Comparison of ENCODE assay signal across 32 cellular contexts in genomic region chr19:43423779-43424178, GRCh38. TPM values are rescaled to one million over a fixed set of nuclear protein-coding genes. Genes with fewer than 3 reads are reported as not detected.
"Had no signal": no experiment of that assay in that cellular context is flagged by ENCODE, and none has a peak within 500 bp of the region (broad histone marks: within the 10 kb centered on the region; RNA-seq: fewer than 3 reads in every experiment).

No MANE protein-coding gene starts in this region.

- H3K27ac Mint-ChIP-seq: stimulated activated effector memory CD8-positive, alpha-beta T cell treated with anti-CD3 and anti-CD28 coated beads, Interleukin-12 subunit alpha, Interleukin-12 subunit beta, amount 100 ng/mL, for 72 hours; stimulated activated memory B cell treated with anti-CD40 and anti-IgM and Interleukin-4, amounts not matched to agents 10 μg/mL and 1 μg/mL and 100 μg/mL, for 72 hours; stimulated activated naive B cell treated with anti-CD40 and anti-IgM and Interleukin-4, amounts not matched to agents 10 μg/mL and 1 μg/mL and 100 μg/mL, for 72 hours; stimulated activated naive CD8-positive, alpha-beta T cell treated with anti-CD3 and anti-CD28 coated beads, Interleukin-15, amount 100 ng/mL, for 72 hours; stimulated activated naive CD8-positive, alpha-beta T cell treated with anti-CD3 and anti-CD28 coated beads, Interleukin-15, Interleukin-2, amounts not matched to agents 100 ng/mL and 50 ng/mL, for 24 hours; type B pancreatic cell had no signal

- H3K4me1 Mint-ChIP-seq: stimulated activated effector memory CD8-positive, alpha-beta T cell treated with anti-CD3 and anti-CD28 coated beads, Interleukin-12 subunit alpha, Interleukin-12 subunit beta, amount 100 ng/mL, for 72 hours had no signal

- DNase-seq: stimulated activated CD4-positive, alpha-beta T cell treated with anti-CD3 and anti-CD28 coated beads, Interleukin-2, amount 100 ng/mL, for 48 hours; stimulated activated CD4-positive, alpha-beta T cell treated with anti-CD3 and anti-CD28 coated beads, Interleukin-4, amount 100 ng/mL, for 1 hour; stimulated activated CD4-positive, alpha-beta T cell treated with anti-CD3 and anti-CD28 coated beads, Interleukin-4, amount 100 ng/mL, for 24 hours; stimulated activated CD4-positive, alpha-beta T cell treated with anti-CD3 and anti-CD28 coated beads, Interleukin-4, amount 100 ng/mL, for 4 hours; stimulated activated CD8-positive, alpha-beta memory T cell treated with anti-CD3 and anti-CD28 coated beads, Interleukin-4, amount 100 ng/mL, for 48 hours; stimulated activated naive B cell treated with anti-CD40 and anti-IgM and Interleukin-4, amounts not matched to agents 10 μg/mL and 1 μg/mL and 100 μg/mL, for 72 hours; stimulated activated naive CD4-positive, alpha-beta T cell; stimulated activated naive CD4-positive, alpha-beta T cell treated with Interleukin-2 at 50 U/mL for 16 hours; stimulated activated naive CD8-positive, alpha-beta T cell treated with anti-CD3 and anti-CD28 coated beads, Interleukin-15, amount 100 ng/mL, for 72 hours; stimulated activated naive CD8-positive, alpha-beta T cell treated with anti-CD3 and anti-CD28 coated beads, Interleukin-15, Interleukin-2, amounts not matched to agents 100 U/mL and 50 U/mL, for 24 hours; stomach; substantia nigra; testis; thyroid gland; tibial artery; transverse colon; trophoblast cell; upper lobe of left lung; upper lobe of right lung; uterus had no signal

- H3K27me3 Mint-ChIP-seq: stimulated activated naive CD8-positive, alpha-beta T cell treated with anti-CD3 and anti-CD28 coated beads, Interleukin-15, amount 100 ng/mL, for 72 hours; stimulated activated naive CD8-positive, alpha-beta T cell treated with anti-CD3 and anti-CD28 coated beads, Interleukin-15, Interleukin-2, amounts not matched to agents 100 ng/mL and 50 ng/mL, for 24 hours had no signal

- H3K9me3 Mint-ChIP-seq: stimulated activated effector memory CD8-positive, alpha-beta T cell treated with anti-CD3 and anti-CD28 coated beads, Interleukin-12 subunit alpha, Interleukin-12 subunit beta, amount 100 ng/mL, for 72 hours; stimulated activated memory B cell treated with anti-CD40 and anti-IgM and Interleukin-4, amounts not matched to agents 10 μg/mL and 1 μg/mL and 100 μg/mL, for 72 hours; stimulated activated naive B cell treated with anti-CD40 and anti-IgM and Interleukin-4, amounts not matched to agents 10 μg/mL and 1 μg/mL and 100 μg/mL, for 72 hours; stimulated activated naive CD8-positive, alpha-beta T cell treated with anti-CD3 and anti-CD28 coated beads, Interleukin-15, amount 100 ng/mL, for 72 hours; stimulated activated naive CD8-positive, alpha-beta T cell treated with anti-CD3 and anti-CD28 coated beads, Interleukin-15, Interleukin-2, amounts not matched to agents 100 ng/mL and 50 ng/mL, for 24 hours; type B pancreatic cell had no signal

- H3K4me3 Mint-ChIP-seq: stimulated activated effector memory CD8-positive, alpha-beta T cell treated with anti-CD3 and anti-CD28 coated beads, Interleukin-12 subunit alpha, Interleukin-12 subunit beta, amount 100 ng/mL, for 72 hours; stimulated activated memory B cell treated with anti-CD40 and anti-IgM and Interleukin-4, amounts not matched to agents 10 μg/mL and 1 μg/mL and 100 μg/mL, for 72 hours; stimulated activated naive B cell treated with anti-CD40 and anti-IgM and Interleukin-4, amounts not matched to agents 10 μg/mL and 1 μg/mL and 100 μg/mL, for 72 hours; stimulated activated naive CD8-positive, alpha-beta T cell treated with anti-CD3 and anti-CD28 coated beads, Interleukin-15, amount 100 ng/mL, for 72 hours; stimulated activated naive CD8-positive, alpha-beta T cell treated with anti-CD3 and anti-CD28 coated beads, Interleukin-15, Interleukin-2, amounts not matched to agents 100 ng/mL and 50 ng/mL, for 24 hours; type B pancreatic cell had no signal

- ATAC-seq: stimulated activated effector memory CD8-positive, alpha-beta T cell treated with anti-CD3 and anti-CD28 coated beads, Interleukin-12 subunit alpha, Interleukin-12 subunit beta, amount 100 ng/mL, for 72 hours; stimulated activated memory B cell treated with anti-CD40 and anti-IgM and Interleukin-4, amounts not matched to agents 10 μg/mL and 1 μg/mL and 100 μg/mL, for 72 hours; stimulated activated naive B cell treated with anti-CD40 and anti-IgM and Interleukin-4, amounts not matched to agents 10 μg/mL and 1 μg/mL and 100 μg/mL, for 72 hours; stimulated activated naive CD8-positive, alpha-beta T cell treated with anti-CD3 and anti-CD28 coated beads, Interleukin-15, amount 100 ng/mL, for 72 hours; stimulated activated naive CD8-positive, alpha-beta T cell treated with anti-CD3 and anti-CD28 coated beads, Interleukin-15, Interleukin-2, amounts not matched to agents 100 U/mL and 50 U/mL, for 24 hours; upper lobe of right lung had no signal

- H3K4me3 ChIP-seq: stomach, suprapubic skin, testis, thoracic aorta, thyroid gland, tibial artery, tibial nerve, transverse colon, upper lobe of left lung, upper lobe of right lung, uterus, vagina had no signal

- H3K4me1 ChIP-seq: testis, thyroid gland, tibial artery, tibial nerve, upper lobe of right lung, uterus had no signal

- H3K27me3 ChIP-seq: stomach, suprapubic skin, testis, thyroid gland, tibial artery, tibial nerve, transverse colon, upper lobe of left lung, upper lobe of right lung, uterus, vagina had no signal

- H3K36me3 ChIP-seq: stomach, suprapubic skin, thoracic aorta, thyroid gland, tibial artery, tibial nerve, transverse colon, upper lobe of left lung, upper lobe of right lung, uterus, vagina had no signal

- H3K27ac ChIP-seq: stomach, suprapubic skin, testis, thoracic aorta, thyroid gland, tibial artery, tibial nerve, transverse colon, upper lobe of left lung, upper lobe of right lung, uterus, vagina had no signal

- H3K36me3 Mint-ChIP-seq: stimulated activated effector memory CD8-positive, alpha-beta T cell treated with anti-CD3 and anti-CD28 coated beads, Interleukin-12 subunit alpha, Interleukin-12 subunit beta, amount 100 ng/mL, for 72 hours; stimulated activated memory B cell treated with anti-CD40 and anti-IgM and Interleukin-4, amounts not matched to agents 10 μg/mL and 1 μg/mL and 100 μg/mL, for 72 hours; stimulated activated naive B cell treated with anti-CD40 and anti-IgM and Interleukin-4, amounts not matched to agents 10 μg/mL and 1 μg/mL and 100 μg/mL, for 72 hours; type B pancreatic cell had no signal

- H3K9me3 ChIP-seq: stomach, suprapubic skin, testis, thoracic aorta, thyroid gland, tibial artery, tibial nerve, transverse colon, upper lobe of left lung, upper lobe of right lung, uterus, vagina had no signal

RNA-seq across cellular contexts. Expression of gene TEX101, which starts 9.1 kb away (rescaled TPM):
- total RNA-seq: stomach, subcutaneous adipose tissue, suprapubic skin, temporal lobe, thoracic aorta, tibial nerve, transverse colon, upper lobe of left lung, upper lobe of right lung, ureter, urinary bladder, uterus, vagina had no signal
- polyA plus RNA-seq: urinary bladder had no signal
